In the genomic region with DNA sequence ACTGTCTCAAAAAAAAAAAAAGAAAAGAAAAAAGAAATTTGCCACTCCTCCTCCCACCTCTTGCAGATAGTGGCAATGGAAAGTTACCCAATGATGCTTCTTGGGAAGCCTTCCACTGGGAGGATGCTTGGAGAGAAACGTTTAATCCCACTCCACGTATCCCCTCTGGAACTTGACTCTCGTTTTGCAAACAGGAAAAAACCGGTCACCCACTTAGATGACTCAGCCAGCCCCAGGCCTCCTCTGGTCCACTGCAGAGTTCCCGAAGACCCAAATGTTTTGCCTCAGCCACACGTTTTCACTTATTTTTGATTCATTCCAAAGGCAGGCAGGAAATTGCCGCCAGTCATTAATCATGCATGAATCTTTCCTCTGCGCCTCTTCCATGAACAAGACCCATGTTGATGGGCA, we compare ENCODE assay signal across 1 cellular context.
TF ChIP-seq lines count a peak whose summit lies in the region.

No MANE protein-coding gene starts in this region.

TF ChIP-seq in K562, 482 proteins besides CTCF, POLR2A, EP300 and RAD21 (continues in another document):
- no peak for TF ChIP-seq TRIM28 (IDR thresholded peaks at IDR 0.05)
- no peak for TF ChIP-seq HNRNPH1 (optimal IDR thresholded peaks at IDR 0.05; ENCODE audit: low read depth, low read length)
- peak; percentile 64 for TF ChIP-seq FOSL1 (tag; conservative IDR thresholded peaks at IDR 0.05)
- TF ChIP-seq MCM7 (IDR thresholded peaks at IDR 0.05), result no peak
- no peak for TF ChIP-seq FOXJ2 (tag; IDR thresholded peaks at IDR 0.05)
- no peak for TF ChIP-seq BMI1 (IDR thresholded peaks at IDR 0.05; ENCODE audit: low read length)
- TF ChIP-seq PRDM10 (IDR thresholded peaks at IDR 0.05; ENCODE audit: partially characterized antibody), result peak; percentile 94
- TF ChIP-seq NEUROD1 (IDR thresholded peaks at IDR 0.05; ENCODE audit: borderline replicate concordance, low read depth, low read length, partially characterized antibody), result no peak
- TF ChIP-seq ID3 (CRISPR knock-in tag; IDR thresholded peaks at IDR 0.05), result no peak
- TF ChIP-seq ID3 (tag; IDR thresholded peaks at IDR 0.05), result no peak
- TF ChIP-seq, protein P1, sequence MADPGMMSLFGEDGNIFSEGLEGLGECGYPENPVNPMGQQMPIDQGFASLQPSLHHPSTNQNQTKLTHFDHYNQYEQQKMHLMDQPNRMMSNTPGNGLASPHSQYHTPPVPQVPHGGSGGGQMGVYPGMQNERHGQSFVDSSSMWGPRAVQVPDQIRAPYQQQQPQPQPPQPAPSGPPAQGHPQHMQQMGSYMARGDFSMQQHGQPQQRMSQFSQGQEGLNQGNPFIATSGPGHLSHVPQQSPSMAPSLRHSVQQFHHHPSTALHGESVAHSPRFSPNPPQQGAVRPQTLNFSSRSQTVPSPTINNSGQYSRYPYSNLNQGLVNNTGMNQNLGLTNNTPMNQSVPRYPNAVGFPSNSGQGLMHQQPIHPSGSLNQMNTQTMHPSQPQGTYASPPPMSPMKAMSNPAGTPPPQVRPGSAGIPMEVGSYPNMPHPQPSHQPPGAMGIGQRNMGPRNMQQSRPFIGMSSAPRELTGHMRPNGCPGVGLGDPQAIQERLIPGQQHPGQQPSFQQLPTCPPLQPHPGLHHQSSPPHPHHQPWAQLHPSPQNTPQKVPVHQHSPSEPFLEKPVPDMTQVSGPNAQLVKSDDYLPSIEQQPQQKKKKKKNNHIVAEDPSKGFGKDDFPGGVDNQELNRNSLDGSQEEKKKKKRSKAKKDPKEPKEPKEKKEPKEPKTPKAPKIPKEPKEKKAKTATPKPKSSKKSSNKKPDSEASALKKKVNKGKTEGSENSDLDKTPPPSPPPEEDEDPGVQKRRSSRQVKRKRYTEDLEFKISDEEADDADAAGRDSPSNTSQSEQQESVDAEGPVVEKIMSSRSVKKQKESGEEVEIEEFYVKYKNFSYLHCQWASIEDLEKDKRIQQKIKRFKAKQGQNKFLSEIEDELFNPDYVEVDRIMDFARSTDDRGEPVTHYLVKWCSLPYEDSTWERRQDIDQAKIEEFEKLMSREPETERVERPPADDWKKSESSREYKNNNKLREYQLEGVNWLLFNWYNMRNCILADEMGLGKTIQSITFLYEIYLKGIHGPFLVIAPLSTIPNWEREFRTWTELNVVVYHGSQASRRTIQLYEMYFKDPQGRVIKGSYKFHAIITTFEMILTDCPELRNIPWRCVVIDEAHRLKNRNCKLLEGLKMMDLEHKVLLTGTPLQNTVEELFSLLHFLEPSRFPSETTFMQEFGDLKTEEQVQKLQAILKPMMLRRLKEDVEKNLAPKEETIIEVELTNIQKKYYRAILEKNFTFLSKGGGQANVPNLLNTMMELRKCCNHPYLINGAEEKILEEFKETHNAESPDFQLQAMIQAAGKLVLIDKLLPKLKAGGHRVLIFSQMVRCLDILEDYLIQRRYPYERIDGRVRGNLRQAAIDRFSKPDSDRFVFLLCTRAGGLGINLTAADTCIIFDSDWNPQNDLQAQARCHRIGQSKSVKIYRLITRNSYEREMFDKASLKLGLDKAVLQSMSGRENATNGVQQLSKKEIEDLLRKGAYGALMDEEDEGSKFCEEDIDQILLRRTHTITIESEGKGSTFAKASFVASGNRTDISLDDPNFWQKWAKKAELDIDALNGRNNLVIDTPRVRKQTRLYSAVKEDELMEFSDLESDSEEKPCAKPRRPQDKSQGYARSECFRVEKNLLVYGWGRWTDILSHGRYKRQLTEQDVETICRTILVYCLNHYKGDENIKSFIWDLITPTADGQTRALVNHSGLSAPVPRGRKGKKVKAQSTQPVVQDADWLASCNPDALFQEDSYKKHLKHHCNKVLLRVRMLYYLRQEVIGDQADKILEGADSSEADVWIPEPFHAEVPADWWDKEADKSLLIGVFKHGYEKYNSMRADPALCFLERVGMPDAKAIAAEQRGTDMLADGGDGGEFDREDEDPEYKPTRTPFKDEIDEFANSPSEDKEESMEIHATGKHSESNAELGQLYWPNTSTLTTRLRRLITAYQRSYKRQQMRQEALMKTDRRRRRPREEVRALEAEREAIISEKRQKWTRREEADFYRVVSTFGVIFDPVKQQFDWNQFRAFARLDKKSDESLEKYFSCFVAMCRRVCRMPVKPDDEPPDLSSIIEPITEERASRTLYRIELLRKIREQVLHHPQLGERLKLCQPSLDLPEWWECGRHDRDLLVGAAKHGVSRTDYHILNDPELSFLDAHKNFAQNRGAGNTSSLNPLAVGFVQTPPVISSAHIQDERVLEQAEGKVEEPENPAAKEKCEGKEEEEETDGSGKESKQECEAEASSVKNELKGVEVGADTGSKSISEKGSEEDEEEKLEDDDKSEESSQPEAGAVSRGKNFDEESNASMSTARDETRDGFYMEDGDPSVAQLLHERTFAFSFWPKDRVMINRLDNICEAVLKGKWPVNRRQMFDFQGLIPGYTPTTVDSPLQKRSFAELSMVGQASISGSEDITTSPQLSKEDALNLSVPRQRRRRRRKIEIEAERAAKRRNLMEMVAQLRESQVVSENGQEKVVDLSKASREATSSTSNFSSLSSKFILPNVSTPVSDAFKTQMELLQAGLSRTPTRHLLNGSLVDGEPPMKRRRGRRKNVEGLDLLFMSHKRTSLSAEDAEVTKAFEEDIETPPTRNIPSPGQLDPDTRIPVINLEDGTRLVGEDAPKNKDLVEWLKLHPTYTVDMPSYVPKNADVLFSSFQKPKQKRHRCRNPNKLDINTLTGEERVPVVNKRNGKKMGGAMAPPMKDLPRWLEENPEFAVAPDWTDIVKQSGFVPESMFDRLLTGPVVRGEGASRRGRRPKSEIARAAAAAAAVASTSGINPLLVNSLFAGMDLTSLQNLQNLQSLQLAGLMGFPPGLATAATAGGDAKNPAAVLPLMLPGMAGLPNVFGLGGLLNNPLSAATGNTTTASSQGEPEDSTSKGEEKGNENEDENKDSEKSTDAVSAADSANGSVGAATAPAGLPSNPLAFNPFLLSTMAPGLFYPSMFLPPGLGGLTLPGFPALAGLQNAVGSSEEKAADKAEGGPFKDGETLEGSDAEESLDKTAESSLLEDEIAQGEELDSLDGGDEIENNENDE (IDR thresholded peaks at IDR 0.05; ENCODE audit: low read depth, low read length), result no peak
- TF ChIP-seq, protein P2, sequence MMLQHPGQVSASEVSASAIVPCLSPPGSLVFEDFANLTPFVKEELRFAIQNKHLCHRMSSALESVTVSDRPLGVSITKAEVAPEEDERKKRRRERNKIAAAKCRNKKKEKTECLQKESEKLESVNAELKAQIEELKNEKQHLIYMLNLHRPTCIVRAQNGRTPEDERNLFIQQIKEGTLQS (IDR thresholded peaks at IDR 0.05), result peak; percentile 76
- TF ChIP-seq, protein P2 (CRISPR knock-in tag; conservative IDR thresholded peaks at IDR 0.05), result no peak
- no peak for TF ChIP-seq TEAD4 (IDR thresholded peaks at IDR 0.05; ENCODE audit: low read length)
- no peak for TF ChIP-seq TEAD4 (CRISPR knock-in tag; IDR thresholded peaks at IDR 0.05; ENCODE audit: borderline replicate concordance)
- no peak for TF ChIP-seq STAG1 (CRISPR knock-in tag; IDR thresholded peaks at IDR 0.05; ENCODE audit: borderline replicate concordance)
- TF ChIP-seq SMARCE1 (IDR thresholded peaks at IDR 0.05), result 0 out of 2 replicates have a peak, but pooled peaks have one; percentile 26
- no peak for TF ChIP-seq ETV1 (tag; conservative IDR thresholded peaks at IDR 0.05; ENCODE audit: low read depth)
- TF ChIP-seq, protein P3, sequence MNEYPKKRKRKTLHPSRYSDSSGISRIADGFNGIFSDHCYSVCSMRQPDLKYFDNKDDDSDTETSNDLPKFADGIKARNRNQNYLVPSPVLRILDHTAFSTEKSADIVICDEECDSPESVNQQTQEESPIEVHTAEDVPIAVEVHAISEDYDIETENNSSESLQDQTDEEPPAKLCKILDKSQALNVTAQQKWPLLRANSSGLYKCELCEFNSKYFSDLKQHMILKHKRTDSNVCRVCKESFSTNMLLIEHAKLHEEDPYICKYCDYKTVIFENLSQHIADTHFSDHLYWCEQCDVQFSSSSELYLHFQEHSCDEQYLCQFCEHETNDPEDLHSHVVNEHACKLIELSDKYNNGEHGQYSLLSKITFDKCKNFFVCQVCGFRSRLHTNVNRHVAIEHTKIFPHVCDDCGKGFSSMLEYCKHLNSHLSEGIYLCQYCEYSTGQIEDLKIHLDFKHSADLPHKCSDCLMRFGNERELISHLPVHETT (CRISPR knock-in tag; conservative IDR thresholded peaks at IDR 0.05 in 1 of 2, IDR thresholded peaks at IDR 0.05 in 1 of 2), result no peak
- TF ChIP-seq FOXK2 (conservative IDR thresholded peaks at IDR 0.05 in 1 of 2, IDR thresholded peaks at IDR 0.05 in 1 of 2; ENCODE audit: low read depth in 2 of 2), result peak in 1 of 2 experiments; percentile 25; a peak in 1 of 4 replicates
- TF ChIP-seq SRSF7 (optimal IDR thresholded peaks at IDR 0.05; ENCODE audit: low read depth, low read length), result no peak
- TF ChIP-seq HOXB6 (CRISPR knock-in tag; IDR thresholded peaks at IDR 0.05; ENCODE audit: borderline replicate concordance), result no peak
- TF ChIP-seq TAL1 (IDR thresholded peaks at IDR 0.05), result no peak
- no peak for TF ChIP-seq ARNT (IDR thresholded peaks at IDR 0.05)
- TF ChIP-seq, protein P4, sequence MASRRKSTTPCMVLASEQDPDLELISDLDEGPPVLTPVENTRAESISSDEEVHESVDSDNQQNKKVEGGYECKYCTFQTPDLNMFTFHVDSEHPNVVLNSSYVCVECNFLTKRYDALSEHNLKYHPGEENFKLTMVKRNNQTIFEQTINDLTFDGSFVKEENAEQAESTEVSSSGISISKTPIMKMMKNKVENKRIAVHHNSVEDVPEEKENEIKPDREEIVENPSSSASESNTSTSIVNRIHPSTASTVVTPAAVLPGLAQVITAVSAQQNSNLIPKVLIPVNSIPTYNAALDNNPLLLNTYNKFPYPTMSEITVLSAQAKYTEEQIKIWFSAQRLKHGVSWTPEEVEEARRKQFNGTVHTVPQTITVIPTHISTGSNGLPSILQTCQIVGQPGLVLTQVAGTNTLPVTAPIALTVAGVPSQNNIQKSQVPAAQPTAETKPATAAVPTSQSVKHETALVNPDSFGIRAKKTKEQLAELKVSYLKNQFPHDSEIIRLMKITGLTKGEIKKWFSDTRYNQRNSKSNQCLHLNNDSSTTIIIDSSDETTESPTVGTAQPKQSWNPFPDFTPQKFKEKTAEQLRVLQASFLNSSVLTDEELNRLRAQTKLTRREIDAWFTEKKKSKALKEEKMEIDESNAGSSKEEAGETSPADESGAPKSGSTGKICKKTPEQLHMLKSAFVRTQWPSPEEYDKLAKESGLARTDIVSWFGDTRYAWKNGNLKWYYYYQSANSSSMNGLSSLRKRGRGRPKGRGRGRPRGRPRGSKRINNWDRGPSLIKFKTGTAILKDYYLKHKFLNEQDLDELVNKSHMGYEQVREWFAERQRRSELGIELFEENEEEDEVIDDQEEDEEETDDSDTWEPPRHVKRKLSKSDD (conservative IDR thresholded peaks at IDR 0.05; ENCODE audit: low read length), result no peak
- TF ChIP-seq L3MBTL2 (IDR thresholded peaks at IDR 0.05), result peak; percentile 31; the same call in 1 of the 2 replicates
- no peak for TF ChIP-seq MLLT1 (IDR thresholded peaks at IDR 0.05)
- no peak for TF ChIP-seq NCOA4 (IDR thresholded peaks at IDR 0.05; ENCODE audit: partially characterized antibody)
